Comparison of ENCODE assay signal across 28 cellular contexts in the genomic region with DNA sequence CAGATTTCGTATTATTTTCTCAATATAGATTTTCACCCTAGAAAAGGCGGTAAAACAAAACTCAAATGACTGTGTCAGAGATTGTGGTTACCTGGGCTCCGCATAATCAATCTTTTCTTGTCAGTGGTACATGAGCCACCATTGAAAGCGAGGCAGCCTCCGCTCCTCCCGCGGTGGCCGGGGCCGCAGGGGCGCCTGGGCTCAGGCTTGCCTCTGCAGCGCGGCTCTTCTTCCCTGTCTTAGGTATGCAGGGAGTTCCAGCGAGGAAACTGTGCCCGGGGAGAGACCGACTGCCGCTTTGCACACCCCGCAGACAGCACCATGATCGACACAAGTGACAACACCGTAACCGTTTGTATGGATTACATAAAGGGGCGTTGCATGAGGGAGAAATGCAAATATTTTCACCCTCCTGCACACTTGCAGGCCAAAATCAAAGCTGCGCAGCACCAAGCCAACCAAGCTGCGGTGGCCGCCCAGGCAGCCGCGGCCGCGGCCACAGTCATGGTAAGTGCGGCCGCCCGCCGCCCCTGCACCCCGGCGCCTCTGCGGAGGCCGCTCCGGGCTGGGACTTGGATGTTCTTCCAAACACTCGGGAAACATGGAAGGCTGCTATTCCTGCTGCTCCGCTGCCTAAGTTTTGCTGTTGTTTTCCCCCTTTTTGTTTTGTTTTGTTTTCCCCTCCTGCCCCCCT.
DNase-seq lines count a peak whose midpoint lies in the region; TF ChIP-seq lines count a peak whose summit lies in the region.
"Had no signal": no experiment of that assay in that cellular context is flagged by ENCODE, and none has a peak within 500 bp of the region (broad histone marks: within the 10 kb centered on the region; RNA-seq: fewer than 3 reads in every experiment).

No MANE protein-coding gene starts in this region.

- H3K79me2 ChIP-seq in trophoblast cell (ENCODE audit: control insufficient read depth, insufficient read depth, low read length, poor library complexity) = peaks cover 2% of the 10 kb centered on the region

- no peak overlapping the region for H2AK5ac ChIP-seq in trophoblast cell (ENCODE audit: low read length)

- intact Hi-C loops in dorsolateral prefrontal cortex (cut with DNase I) = no loop called here

- peaks cover 23% of the 10 kb centered on the region; the same call in 1 of the 2 replicates for H3K27me3 ChIP-seq in HUES64 (ENCODE audit: insufficient read depth, low read length)
- H3K27me3 ChIP-seq in dorsolateral prefrontal cortex = no peaks in the 10 kb centered on the region
- H3K27me3 ChIP-seq in trophoblast cell (ENCODE audit: insufficient read depth, low read length) = no peaks in the 10 kb centered on the region
- H3K27me3 ChIP-seq: BE2C, SJSA1 had no signal

- H3K4ac ChIP-seq in trophoblast cell (ENCODE audit: low read depth, low read length) = no peak overlapping the region

- no peaks in the 10 kb centered on the region for H3K9me3 ChIP-seq in HUES64 (ENCODE audit: insufficient read depth, low read depth, low read length)
- H3K9me3 ChIP-seq in trophoblast cell (ENCODE audit: insufficient read depth, low read depth, low read length) = no peaks in the 10 kb centered on the region
- H3K9me3 ChIP-seq: BE2C, HAP-1 had no signal

- no peak for TF ChIP-seq CTCF in dorsolateral prefrontal cortex (IDR thresholded peaks at IDR 0.05 in 54 of 56, conservative IDR thresholded peaks at IDR 0.05 in 2 of 56; ENCODE audit: low read depth in 1 of 56, partially characterized antibody in 56 of 56)

- no peak overlapping the region for H2BK12ac ChIP-seq in trophoblast cell (ENCODE audit: low read length)

- H3K36me3 ChIP-seq in HUES64 (ENCODE audit: insufficient read depth, low read length) = no peaks in the 10 kb centered on the region
- peaks cover 25 to 47% of the 10 kb centered on the region in 2 experiments for H3K36me3 ChIP-seq in trophoblast cell (ENCODE audit: control insufficient read depth in 1 of 2, insufficient read depth in 2 of 2, low read length in 2 of 2)
- H3K36me3 ChIP-seq: HAP-1 had no signal

- no peak overlapping the region for H2AFZ ChIP-seq in trophoblast cell (ENCODE audit: insufficient read depth, low read length, poor library complexity)

- 95% methylated on average over 39 of the region's 39 CpGs for WGBS in HUES64
- no CpG with 5 or more reads among the region's 39 CpGs for WGBS in trophoblast cell (ENCODE audit: extremely low coverage, insufficient coverage, insufficient read length)

- no peak overlapping the region for H4K8ac ChIP-seq in trophoblast cell (ENCODE audit: low read depth, low read length)

- no peak overlapping the region for H4K12ac ChIP-seq in trophoblast cell (ENCODE audit: low read depth, low read length)

- H3K14ac ChIP-seq in trophoblast cell (ENCODE audit: low read length) = no peak overlapping the region

- H3K4me1 ChIP-seq in HUES64 (ENCODE audit: insufficient read depth, low read length) (no peaks in the 10 kb centered on the region), trophoblast cell (ENCODE audit: control insufficient read depth in 1 of 2, insufficient read depth in 2 of 2, low read length in 2 of 2) (no peaks in the 10 kb centered on the region)
- H3K4me1 ChIP-seq: SJSA1 had no signal

- H4K91ac ChIP-seq in trophoblast cell (ENCODE audit: low read depth, low read length) = no peak overlapping the region

- H3K4me3 ChIP-seq in HUES64 (ENCODE audit: low read length) (peak overlapping the region; percentile 35), dorsolateral prefrontal cortex (no peak overlapping the region), trophoblast cell (ENCODE audit: low read depth, low read length) (no peak overlapping the region)
- H3K4me3 ChIP-seq: HAP-1, SJSA1 had no signal

- no peak overlapping the region for H3K4me2 ChIP-seq in trophoblast cell (ENCODE audit: low read length)

- peak; percentile 46 for DNase-seq in ELF-1 (ENCODE audit: low read depth, low spot score)
- DNase-seq in dorsolateral prefrontal cortex = no peak
- DNase-seq in trophoblast cell = no peak
- DNase-seq in midbrain (lab: John Stamatoyannopoulos, UW) = no peak
- DNase-seq in NCI-H345 treated with DMSO at 0.1 percent for 48 hours (lab: John Stamatoyannopoulos, UW; ENCODE audit: unreplicated experiment) = no peak
- no peak for DNase-seq in SW 1271 (lab: John Stamatoyannopoulos, UW)
- no peak for DNase-seq in T1000 (lab: John Stamatoyannopoulos, UW)
- DNase-seq: 8988T; ACHN; BE2C; Calu3; CD8-positive, alpha-beta memory T cell; DMS79 treated with DMSO at 0.1 percent for 48 hours; HFFc6; Karpas-422; NCI-H1092 treated with DMSO at 0.1 percent for 48 hours; NCI-H1436; NCI-H187; NCI-H2081 treated with DMSO at 0.1 percent for 48 hours; NCI-H2171 treated with DMSO at 0.1 percent for 48 hours; NCI-H345; NCI-H524 treated with DMSO at 0.1 percent for 48 hours; NCI-H774; PC-3; Right ventricle myocardium superior had no signal

- H3K23ac ChIP-seq in trophoblast cell (ENCODE audit: low read length) = no peak overlapping the region

- H3K27ac ChIP-seq in HUES64 (ENCODE audit: low read depth, low read length) (no peak overlapping the region), dorsolateral prefrontal cortex (peak overlapping the region in 43 of 59 donors; percentile 0 to 89 (median 40)), trophoblast cell (ENCODE audit: low read depth, low read length) (no peak overlapping the region)
- H3K27ac ChIP-seq: SJSA1 had no signal

- no peak overlapping the region for H2BK120ac ChIP-seq in trophoblast cell (ENCODE audit: insufficient read depth, low read length, poor library complexity)

- peak overlapping the region; percentile 55 for H3K18ac ChIP-seq in trophoblast cell (ENCODE audit: low read length)

- no peak overlapping the region for H3K9ac ChIP-seq in HUES64 (ENCODE audit: low read depth, low read length)
- H3K9ac ChIP-seq in trophoblast cell (ENCODE audit: low read length) = no peak overlapping the region

- no peak overlapping the region for H2BK5ac ChIP-seq in trophoblast cell (ENCODE audit: low read depth, low read length, poor library complexity)

- H3K79me1 ChIP-seq in trophoblast cell (ENCODE audit: low read length) = no peaks in the 10 kb centered on the region

Comparison
In these comparisons a context has a peak if more than half of its experiments do, and no peak if none do; other contexts are left out.
1. H3K27ac ChIP-seq: peak in dorsolateral prefrontal cortex (43 of 59); none in HUES64 (single experiment) and trophoblast cell (single experiment).